In the genomic region with DNA sequence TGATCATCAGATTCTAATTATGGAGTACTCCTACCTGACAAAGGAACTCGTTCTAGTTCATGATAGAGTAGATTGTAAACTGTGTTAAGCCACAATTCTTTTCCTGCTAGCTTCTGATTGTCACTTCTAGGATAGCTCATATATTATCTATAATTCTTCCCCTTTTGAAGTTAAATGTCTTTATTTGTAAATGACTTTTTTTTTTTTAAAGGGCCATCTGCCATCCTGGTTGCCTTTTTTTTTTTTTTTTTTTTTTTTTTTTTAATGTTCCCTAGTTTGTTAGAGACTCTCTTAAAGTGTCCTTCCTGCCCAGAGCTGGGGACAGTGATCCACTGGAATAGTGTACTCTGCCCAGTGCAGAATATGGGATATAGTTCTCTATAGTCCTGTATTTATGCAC, we compare ENCODE assay signal across 18 cellular contexts. TPM values are rescaled to one million over a fixed set of nuclear protein-coding genes. Genes with fewer than 3 reads are reported as not detected.
A peak's percentile ranks its signal among the peaks of the same experiment; 100 is the strongest.
DNase-seq lines count a peak whose midpoint lies in the region; TF ChIP-seq lines count a peak whose summit lies in the region.
"Had no signal": no experiment of that assay in that cellular context is flagged by ENCODE, and none has a peak within 500 bp of the region (broad histone marks: within the 10 kb centered on the region; RNA-seq: fewer than 3 reads in every experiment).

No MANE protein-coding gene starts in this region.

- H3K4me1 ChIP-seq in fibroblast of lung (ENCODE audit: control insufficient read depth, extremely low read depth, insufficient read depth, low read length) (peaks cover 19% of the 10 kb centered on the region), smooth muscle cell (ENCODE audit: low read depth) (peaks cover 19% of the 10 kb centered on the region)
- H3K4me1 ChIP-seq: breast epithelium had no signal

- H3K36me3 Mint-ChIP-seq in activated naive CD4-positive, alpha-beta T cell treated with anti-CD3 and anti-CD28 coated beads, Interleukin-2, amount 50 U/mL, for 24 hours = peaks cover 18% of the 10 kb centered on the region
- peaks cover 50% of the 10 kb centered on the region for H3K36me3 Mint-ChIP-seq in activated naive CD4-positive, alpha-beta T cell treated with anti-CD3 and anti-CD28 coated beads, Interleukin-2, amount 10 ng/mL, durations not matched to agents 7 days and 5 days

- no peaks in the 10 kb centered on the region for H3K9me3 Mint-ChIP-seq in activated naive CD4-positive, alpha-beta T cell treated with anti-CD3 and anti-CD28 coated beads, Interleukin-2, amount 50 U/mL, for 24 hours
- H3K9me3 Mint-ChIP-seq in activated naive CD4-positive, alpha-beta T cell treated with anti-CD3 and anti-CD28 coated beads, Interleukin-2, amount 10 ng/mL, durations not matched to agents 7 days and 5 days = no peaks in the 10 kb centered on the region
- H3K9me3 Mint-ChIP-seq: type B pancreatic cell had no signal

- H3F3A ChIP-seq in smooth muscle cell (ENCODE audit: low read depth) = peaks cover 19% of the 10 kb centered on the region

- H3K27ac Mint-ChIP-seq in activated naive CD4-positive, alpha-beta T cell treated with anti-CD3 and anti-CD28 coated beads, Interleukin-2, amount 50 U/mL, for 24 hours = peak overlapping the region; percentile 35
- H3K27ac Mint-ChIP-seq in activated naive CD4-positive, alpha-beta T cell treated with anti-CD3 and anti-CD28 coated beads, Interleukin-2, amount 10 ng/mL, durations not matched to agents 7 days and 5 days = no peak overlapping the region
- H3K27ac Mint-ChIP-seq: type B pancreatic cell had no signal

- H3K27me3 Mint-ChIP-seq in activated naive CD4-positive, alpha-beta T cell treated with anti-CD3 and anti-CD28 coated beads, Interleukin-2, amount 50 U/mL, for 24 hours = no peaks in the 10 kb centered on the region
- no peaks in the 10 kb centered on the region for H3K27me3 Mint-ChIP-seq in activated naive CD4-positive, alpha-beta T cell treated with anti-CD3 and anti-CD28 coated beads, Interleukin-2, amount 10 ng/mL, durations not matched to agents 7 days and 5 days
- H3K27me3 Mint-ChIP-seq: type B pancreatic cell had no signal

- 60% methylated on average over 1 of the region's 1 CpG for WGBS in smooth muscle cell (ENCODE audit: low lambda C conversion rate)

- H2AFZ ChIP-seq in fibroblast of lung (ENCODE audit: low read length) = no peak overlapping the region
- no peak overlapping the region for H2AFZ ChIP-seq in smooth muscle cell (ENCODE audit: low read depth)

- peak overlapping the region; percentile 77 for H3K27ac ChIP-seq in fibroblast of lung (ENCODE audit: insufficient read depth, low read length)
- H3K27ac ChIP-seq in smooth muscle cell (ENCODE audit: low read depth) = peak overlapping the region; percentile 85
- H3K27ac ChIP-seq: breast epithelium had no signal

- H3K79me2 ChIP-seq in fibroblast of lung (ENCODE audit: control insufficient read depth, insufficient read depth, low read length) = peaks cover 70% of the 10 kb centered on the region
- H3K79me2 ChIP-seq in smooth muscle cell (ENCODE audit: low read depth) = peaks cover 58% of the 10 kb centered on the region

- H3K4me2 ChIP-seq in fibroblast of lung (ENCODE audit: extremely low read depth, insufficient read depth, low read length) (peak overlapping the region; percentile 17), smooth muscle cell (peak overlapping the region; percentile 65)

- H4K20me1 ChIP-seq in fibroblast of lung (ENCODE audit: control insufficient read depth, extremely low read depth, insufficient read depth, low read length) (peaks cover 5% of the 10 kb centered on the region), smooth muscle cell (ENCODE audit: low read depth) (peaks cover 41% of the 10 kb centered on the region)

- H3K36me3 ChIP-seq in fibroblast of lung (ENCODE audit: control insufficient read depth, insufficient read depth, low read length) (peaks cover 8% of the 10 kb centered on the region), smooth muscle cell (ENCODE audit: low read depth) (peaks cover 15% of the 10 kb centered on the region)
- H3K36me3 ChIP-seq: breast epithelium had no signal

- H3K27me3 ChIP-seq in fibroblast of lung (ENCODE audit: control insufficient read depth, insufficient read depth, low read length) (no peaks in the 10 kb centered on the region), smooth muscle cell (ENCODE audit: low read depth) (no peaks in the 10 kb centered on the region)
- H3K27me3 ChIP-seq: breast epithelium, sigmoid colon had no signal

- H3K9ac ChIP-seq in fibroblast of lung (ENCODE audit: insufficient read depth, low read length) (no peak overlapping the region), smooth muscle cell (ENCODE audit: low read depth) (no peak overlapping the region)

- no peak overlapping the region for H3K4me3 Mint-ChIP-seq in activated naive CD4-positive, alpha-beta T cell treated with anti-CD3 and anti-CD28 coated beads, Interleukin-2, amount 50 U/mL, for 24 hours
- no peak overlapping the region for H3K4me3 Mint-ChIP-seq in activated naive CD4-positive, alpha-beta T cell treated with anti-CD3 and anti-CD28 coated beads, Interleukin-2, amount 10 ng/mL, durations not matched to agents 7 days and 5 days
- H3K4me3 Mint-ChIP-seq: type B pancreatic cell had no signal

- no peak for TF ChIP-seq CTCF in fibroblast of lung (conservative IDR thresholded peaks at IDR 0.05 in 1 of 2, IDR thresholded peaks at IDR 0.05 in 1 of 2; ENCODE audit: low read depth in 1 of 2, low read length in 2 of 2)
- TF ChIP-seq CTCF in smooth muscle cell (IDR thresholded peaks at IDR 0.05; ENCODE audit: borderline replicate concordance, insufficient read depth, poor library complexity, severe bottlenecking) = no peak

- no peak for DNase-seq in activated naive CD4-positive, alpha-beta T cell treated with anti-CD3 and anti-CD28 coated beads, Interleukin-2, amount 10 ng/mL, durations not matched to agents 7 days and 5 days
- DNase-seq in OCI-M1 (lab: John Stamatoyannopoulos, UW) (peak; percentile 53), fibroblast of lung (ENCODE audit: low read depth in 2 of 2) (no peak), smooth muscle cell (lab: John Stamatoyannopoulos, UW; ENCODE audit: unreplicated experiment) (no peak), HCEC 1CT (no peak), hippocampal formation (lab: John Stamatoyannopoulos, UW) (no peak), SHP77 treated with DMSO at 0.1 percent for 48 hours (lab: John Stamatoyannopoulos, UW) (no peak)
- DNase-seq: activated CD4-positive, alpha-beta T cell treated with anti-CD3 and anti-CD28 coated beads, Interleukin-2, amount 50 U/mL, for 4 hours; activated effector memory CD4-positive, alpha-beta T cell treated with anti-CD3 and anti-CD28 coated beads, Interleukin-2, amount 50 U/mL, for 16 hours; DMS 273 treated with DMSO at 0.1 percent for 48 hours; effector memory CD4-positive, alpha-beta T cell; NCI-H2081 treated with DMSO at 0.1 percent for 48 hours; NCI-H82; sigmoid colon; stimulated activated CD4-positive, alpha-beta T cell treated with anti-CD3 and anti-CD28 coated beads, Interleukin-4, amount 100 ng/mL, for 24 hours had no signal

- CTCF ChIA-PET in activated naive CD4-positive, alpha-beta T cell treated with anti-CD3 and anti-CD28 coated beads, Interleukin-2, amount 10 ng/mL, durations not matched to agents 7 days and 5 days (lab: Charles Lee) = no interaction called here

- peaks cover 61% of the 10 kb centered on the region for H3K4me1 Mint-ChIP-seq in activated naive CD4-positive, alpha-beta T cell treated with anti-CD3 and anti-CD28 coated beads, Interleukin-2, amount 50 U/mL, for 24 hours
- H3K4me1 Mint-ChIP-seq in activated naive CD4-positive, alpha-beta T cell treated with anti-CD3 and anti-CD28 coated beads, Interleukin-2, amount 10 ng/mL, durations not matched to agents 7 days and 5 days = peaks cover 52% of the 10 kb centered on the region

- no peaks in the 10 kb centered on the region for H3K9me3 ChIP-seq in fibroblast of lung (ENCODE audit: control insufficient read depth, insufficient read depth, low read depth, low read length)
- H3K9me3 ChIP-seq in smooth muscle cell (replicated peaks; ENCODE audit: low read depth) = no peaks in the 10 kb centered on the region
- H3K9me3 ChIP-seq: breast epithelium, sigmoid colon had no signal

- H3K4me3 ChIP-seq in fibroblast of lung (replicated peaks in 1 of 4; ENCODE audit: control extremely low read depth in 1 of 4, insufficient read depth in 1 of 4, low read depth in 3 of 4, low read length in 4 of 4) (peak overlapping the region in 1 of 4 experiments; percentile 16), smooth muscle cell (no peak overlapping the region)
- H3K4me3 ChIP-seq: breast epithelium, sigmoid colon had no signal

RNA-seq across cellular contexts. Expression of gene CHAMP1, which starts 4.3 kb away (rescaled TPM):
- 10.8 and 14.5 TPM in 2 replicates for total RNA-seq in fibroblast of lung
- 35.2 and 52.6 TPM in 2 replicates for polyA plus RNA-seq in fibroblast of lung
- 24.3 and 34.8 TPM in 2 replicates for polyA plus RNA-seq in fibroblast of lung (2012)
- polyA minus RNA-seq in fibroblast of lung (ENCODE audit: low replicate concordance) = 9.8 and 35.6 TPM in 2 replicates
- total RNA-seq in smooth muscle cell = 12.0 and 20.6 TPM in 2 replicates
- 10.6 and 12.1 TPM in 2 replicates for polyA plus RNA-seq in smooth muscle cell

RNA-seq across cellular contexts. Expression of gene UPF3A, which starts 37.2 kb away (rescaled TPM):
- 15.9 and 27.6 TPM in 2 replicates for total RNA-seq in fibroblast of lung
- 40.5 and 41.9 TPM in 2 replicates for polyA plus RNA-seq in fibroblast of lung
- polyA plus RNA-seq in fibroblast of lung (2012) = 43.8 and 44.4 TPM in 2 replicates
- 2.1 and 7.1 TPM in 2 replicates for polyA minus RNA-seq in fibroblast of lung (ENCODE audit: low replicate concordance)
- total RNA-seq in smooth muscle cell = 22.4 and 26.1 TPM in 2 replicates
- 34.1 and 46.6 TPM in 2 replicates for polyA plus RNA-seq in smooth muscle cell
